12 cellular contexts compared by ENCODE assay signal in the genomic region with DNA sequence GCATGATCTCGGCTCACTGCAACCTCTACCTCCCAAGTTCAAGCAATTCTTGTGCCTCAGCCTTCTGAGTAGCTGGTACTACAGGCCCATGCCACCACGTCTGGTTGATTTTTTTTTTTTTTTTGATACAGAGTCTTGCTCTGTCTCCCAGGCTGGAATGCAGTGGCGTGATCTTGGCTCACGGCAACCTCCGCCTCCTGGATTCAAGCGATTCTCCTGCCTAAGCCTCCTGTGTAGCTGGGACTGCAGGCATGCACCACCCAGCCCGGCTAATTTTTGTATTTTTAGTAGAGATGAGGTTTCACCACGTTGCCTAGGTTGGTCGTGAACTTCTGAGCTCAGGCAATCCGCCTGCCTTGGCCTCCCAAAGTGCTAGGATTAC. TPM values are rescaled to one million over a fixed set of nuclear protein-coding genes. Genes with fewer than 3 reads are reported as not detected.
DNase-seq lines count a peak whose midpoint lies in the region; ATAC-seq, FAIRE-seq and TF ChIP-seq lines count a peak whose summit lies in the region.
"Not testable (repeated sequence)": the region's sequence is repeated elsewhere in the genome, so short reads cannot be mapped to it uniquely, and the experiment has no call there.
"Had no signal": no experiment of that assay in that cellular context is flagged by ENCODE, and none has a peak within 500 bp of the region (broad histone marks: within the 10 kb centered on the region; RNA-seq: fewer than 3 reads in every experiment).

No MANE protein-coding gene starts in this region.

- H3K4me3 Mint-ChIP-seq in CD8-positive, alpha-beta memory T cell = peak overlapping the region in 4 of 7 donors; percentile 15 to 80 (median 51)
- H3K4me3 Mint-ChIP-seq in HFFc6 = not testable (repeated sequence)
- H3K4me3 Mint-ChIP-seq in nephron = peak overlapping the region in 2 of 3 experiments; percentile 15 to 56

- not testable (repeated sequence) for H3K9me3 Mint-ChIP-seq in CD8-positive, alpha-beta memory T cell; HFFc6; nephron

- H2AFZ ChIP-seq in keratinocyte (ENCODE audit: control insufficient read depth, low read length) = peak overlapping the region; percentile 58

- H3K27ac ChIP-seq in CD8-positive, alpha-beta memory T cell (ENCODE audit: low read depth, low read length) = not testable (repeated sequence)
- H3K27ac ChIP-seq in RWPE2 (ENCODE audit: poor library complexity, severe bottlenecking) (peak overlapping the region; percentile 69), esophagus (ENCODE audit: low read depth in 2 of 2, low read length in 1 of 2) (peak overlapping the region; percentile 87 to 98), keratinocyte (ENCODE audit: control insufficient read depth, insufficient read depth, low read length) (peak overlapping the region; percentile 85), thyroid gland (peak overlapping the region; percentile 86 to 98 (median 88))

- H3K4me1 Mint-ChIP-seq in CD8-positive, alpha-beta memory T cell = peaks cover 5 to 14% (median 6%) of the 10 kb centered on the region in 3 donors
- H3K4me1 Mint-ChIP-seq in HFFc6 (ENCODE audit: low read depth) = peaks cover 26% of the 10 kb centered on the region
- H3K4me1 Mint-ChIP-seq in nephron = not testable (repeated sequence)

- H3K36me3 Mint-ChIP-seq in CD8-positive, alpha-beta memory T cell; HFFc6 (ENCODE audit: low read depth); nephron (ENCODE audit: low read depth): not testable (repeated sequence)

- not testable (repeated sequence) for DNase-seq in CD8-positive, alpha-beta memory T cell; HFFc6; RWPE2 (ENCODE audit: low spot score); keratinocyte (ENCODE audit: low read depth, low spot score)
- peak; percentile 54 to 65 for DNase-seq in thyroid gland

- not testable (repeated sequence) for FAIRE-seq in keratinocyte (lab: Jason Lieb, UNC)

- not testable (repeated sequence) for H3K4me3 ChIP-seq in CD8-positive, alpha-beta memory T cell (ENCODE audit: low read length); RWPE2 (ENCODE audit: severe bottlenecking); esophagus (ENCODE audit: low read depth in 1 of 2, low read length in 2 of 2); keratinocyte (ENCODE audit: control insufficient read depth in 2 of 3, extremely low read depth in 1 of 3, insufficient read depth in 2 of 3, low read depth in 1 of 3, low read length in 3 of 3); thyroid gland (replicated peaks in 1 of 3)

- not testable (repeated sequence) for H3K9me3 ChIP-seq in CD8-positive, alpha-beta memory T cell (ENCODE audit: low read length); RWPE2 (ENCODE audit: severe bottlenecking); esophagus (ENCODE audit: control insufficient read depth in 2 of 2, insufficient read depth in 1 of 2, low read depth in 1 of 2, low read length in 1 of 2); keratinocyte (ENCODE audit: control insufficient read depth, low read depth, low read length); thyroid gland

- H3K9me1 ChIP-seq in keratinocyte (ENCODE audit: control insufficient read depth, extremely low read depth, insufficient read depth, low read length) = not testable (repeated sequence)

- H4K20me1 ChIP-seq in keratinocyte (ENCODE audit: control insufficient read depth, extremely low read depth, insufficient read depth, low read length) = not testable (repeated sequence)

- POLR2A ChIA-PET in CD8-positive, alpha-beta memory T cell (lab: Charles Lee) = not testable (repeated sequence)

- H3K27me3 ChIP-seq in CD8-positive, alpha-beta memory T cell (ENCODE audit: insufficient read depth, low read length, poor library complexity, severe bottlenecking); RWPE2 (ENCODE audit: insufficient read depth, poor library complexity, severe bottlenecking); esophagus (ENCODE audit: control insufficient read depth in 1 of 2, insufficient read depth in 2 of 2, low read length in 2 of 2); keratinocyte (ENCODE audit: control insufficient read depth, extremely low read depth, insufficient read depth, low read length); thyroid gland: not testable (repeated sequence)

- not testable (repeated sequence) for H3K79me2 ChIP-seq in keratinocyte (ENCODE audit: control insufficient read depth, insufficient read depth, low read length)

- CTCF ChIA-PET in CD8-positive, alpha-beta memory T cell (lab: Charles Lee) = interaction anchor here (1.2 kb wide), 1 partner anchor 30 kb away, joined by 5 read pairs; no protein-coding TSS in a partner anchor

- not testable (repeated sequence) for TF ChIP-seq CTCF in HFFc6 (IDR thresholded peaks at IDR 0.05); RWPE2 (IDR thresholded peaks at IDR 0.05; ENCODE audit: poor library complexity, severe bottlenecking); keratinocyte (optimal IDR thresholded peaks at IDR 0.05 in 1 of 3, IDR thresholded peaks at IDR 0.05 in 1 of 3, conservative IDR thresholded peaks at IDR 0.05 in 1 of 3; ENCODE audit: extremely low read depth in 1 of 3, insufficient read depth in 2 of 3, low read length in 3 of 3); nephron (IDR thresholded peaks at IDR 0.05; ENCODE audit: unreplicated experiment in 3 of 3); thyroid gland (IDR thresholded peaks at IDR 0.05)

- H3K4me1 ChIP-seq in CD8-positive, alpha-beta memory T cell (ENCODE audit: insufficient read depth, low read length); RWPE2 (ENCODE audit: insufficient read depth, poor library complexity, severe bottlenecking); esophagus (ENCODE audit: control insufficient read depth in 2 of 2, insufficient read depth in 2 of 2, low read length in 1 of 2): not testable (repeated sequence)
- H3K4me1 ChIP-seq in keratinocyte (ENCODE audit: control insufficient read depth, extremely low read depth, insufficient read depth, low read length) (peaks cover 36% of the 10 kb centered on the region), thyroid gland (peaks cover 32 to 41% of the 10 kb centered on the region in 2 donors)

- peak overlapping the region; percentile 50 for H3K9ac ChIP-seq in keratinocyte (ENCODE audit: control insufficient read depth, extremely low read depth, insufficient read depth, low read length)

- dilution Hi-C loops in keratinocyte (cut with MboI; ENCODE audit: extremely low pct_ligation_motif_present, low sequenced_read_pairs) = not testable (repeated sequence)

- TF ChIP-seq POLR2A in thyroid gland (IDR thresholded peaks at IDR 0.05) = not testable (repeated sequence)

- H3K27me3 Mint-ChIP-seq in CD8-positive, alpha-beta memory T cell; HFFc6 (ENCODE audit: insufficient read depth); nephron (ENCODE audit: low read depth): not testable (repeated sequence)

- intact Hi-C loops in thyroid gland (cut with DNase I) = not testable (repeated sequence)

- H3K27ac Mint-ChIP-seq in CD8-positive, alpha-beta memory T cell = peak overlapping the region in 1 of 8 donors; percentile 75
- peak overlapping the region; percentile 55; the same call in 1 of the 2 replicates for H3K27ac Mint-ChIP-seq in HFFc6
- peak overlapping the region in 2 of 3 experiments; percentile 54 to 55 for H3K27ac Mint-ChIP-seq in nephron

- H3K4me2 ChIP-seq in keratinocyte (ENCODE audit: control insufficient read depth, extremely low read depth, insufficient read depth, low read depth, low read length) = peak overlapping the region; percentile 94

- H3K36me3 ChIP-seq in CD8-positive, alpha-beta memory T cell (ENCODE audit: insufficient read depth, low read length); RWPE2 (ENCODE audit: low read depth); esophagus (ENCODE audit: control insufficient read depth in 2 of 2, insufficient read depth in 2 of 2, low read length in 1 of 2); keratinocyte (ENCODE audit: control insufficient read depth in 2 of 2, extremely low read depth in 1 of 2, insufficient read depth in 2 of 2, low read length in 2 of 2); thyroid gland: not testable (repeated sequence)

- 51 to 64% methylated on average over 10 of the region's 10 CpGs for whole genome bisulfite sequencing in esophagus, 2 donors
- 57% methylated on average over 10 of the region's 10 CpGs for WGBS in thyroid gland, 2 donors

- not testable (repeated sequence) for ATAC-seq in RWPE2 (ENCODE audit: low read depth)

RNA-seq across cellular contexts. Expression of gene NLRX1, which starts 1.5 kb away (rescaled TPM):
- 10 to 100 TPM; 16.1 to 16.7 TPM for total RNA-seq in CD8-positive, alpha-beta memory T cell
- 11.3 TPM for polyA plus RNA-seq in CD8-positive, alpha-beta memory T cell
- 10 to 100 TPM; 11.8 to 14.5 (median 12.9) TPM for total RNA-seq in HFFc6 (2021; fragmentation: NEBNext Ultra II Directional; extraction: Animal tissue kit (Norgen Biotek cat#: 25700))
- polyA plus RNA-seq in esophagus (10 to 100 TPM; 24.9 to 38.8 TPM), keratinocyte (8.1 to 11.3 TPM (median 9.0 TPM) in 3 replicates)
- 6.3 TPM for polyA plus RNA-seq in keratinocyte (2011; ENCODE audit: low read depth)
- 4.7 and 6.9 TPM in 2 replicates for polyA plus RNA-seq in keratinocyte (2011; cell fraction: cytosol; rRNA removed)
- 16.4 and 21.9 TPM in 2 replicates for polyA plus RNA-seq in keratinocyte (2011; cell fraction: nucleus; rRNA removed)
- polyA plus RNA-seq in keratinocyte (2012; ENCODE audit: low replicate concordance) = 11.3 and 16.6 TPM in 2 replicates
- 11.3 to 19.4 TPM (median 18.6 TPM) in 3 replicates for polyA minus RNA-seq in keratinocyte
- 15.3 TPM for polyA minus RNA-seq in keratinocyte (2011; cell fraction: cytosol; rRNA and poly(A)+ RNA removed)
- polyA minus RNA-seq in keratinocyte (2011; cell fraction: nucleus; rRNA and poly(A)+ RNA removed) = 22.2 and 22.7 TPM in 2 replicates
- total RNA-seq in thyroid gland = 10 to 100 TPM; 13.3 to 33.1 (median 19.5) TPM

RNA-seq across cellular contexts. Expression of gene NHERF4, which starts 18.2 kb away (rescaled TPM):
- under 1 TPM in 1 of 2 experiments, not detected in 1; 0.42 TPM for total RNA-seq in CD8-positive, alpha-beta memory T cell
- polyA plus RNA-seq in CD8-positive, alpha-beta memory T cell = not detected
- not detected for total RNA-seq in HFFc6 (2021; fragmentation: NEBNext Ultra II Directional; extraction: Animal tissue kit (Norgen Biotek cat#: 25700))
- polyA plus RNA-seq in esophagus (under 1 TPM; 0.05 to 0.41 TPM), keratinocyte (not detected in 3 replicates)
- 0.50 TPM for polyA plus RNA-seq in keratinocyte (2011; ENCODE audit: low read depth)
- not detected in 2 replicates for polyA plus RNA-seq in keratinocyte (2011; cell fraction: cytosol; rRNA removed)
- 0.04 TPM in 1 of 2 replicates, not detected in the other for polyA plus RNA-seq in keratinocyte (2011; cell fraction: nucleus; rRNA removed)
- polyA plus RNA-seq in keratinocyte (2012; ENCODE audit: low replicate concordance) = not detected in 2 replicates
- 0.38 TPM in 1 of 3 replicates, not detected in the others for polyA minus RNA-seq in keratinocyte
- not detected for polyA minus RNA-seq in keratinocyte (2011; cell fraction: cytosol; rRNA and poly(A)+ RNA removed)
- not detected in 2 replicates for polyA minus RNA-seq in keratinocyte (2011; cell fraction: nucleus; rRNA and poly(A)+ RNA removed)
- total RNA-seq in thyroid gland = not detected
- total RNA-seq: H4, HT1080, IMR-90 had no signal
- polyA plus RNA-seq: CD4-positive, alpha-beta memory T cell; IMR-90 had no signal

RNA-seq across cellular contexts. Expression of gene ABCG4, which starts 18.2 kb away (rescaled TPM):
- total RNA-seq in CD8-positive, alpha-beta memory T cell = under 1 TPM; 0.11 to 0.18 TPM
- polyA plus RNA-seq in CD8-positive, alpha-beta memory T cell = not detected
- under 1 TPM; 0.05 to 0.50 (median 0.18) TPM for total RNA-seq in HFFc6 (2021; fragmentation: NEBNext Ultra II Directional; extraction: Animal tissue kit (Norgen Biotek cat#: 25700))
- polyA plus RNA-seq in esophagus (under 1 TPM; 0.21 to 0.81 TPM), keratinocyte (0.14 to 0.27 TPM (median 0.21 TPM) in 3 replicates)
- polyA plus RNA-seq in keratinocyte (2011; ENCODE audit: low read depth) = 0.26 TPM
- polyA plus RNA-seq in keratinocyte (2011; cell fraction: cytosol; rRNA removed) = 0.09 and 0.19 TPM in 2 replicates
- polyA plus RNA-seq in keratinocyte (2011; cell fraction: nucleus; rRNA removed) = 1.3 and 1.4 TPM in 2 replicates
- 0.31 and 0.99 TPM in 2 replicates for polyA plus RNA-seq in keratinocyte (2012; ENCODE audit: low replicate concordance)
- polyA minus RNA-seq in keratinocyte = 0.43 to 1.9 TPM (median 1.1 TPM) in 3 replicates
- not detected for polyA minus RNA-seq in keratinocyte (2011; cell fraction: cytosol; rRNA and poly(A)+ RNA removed)
- 0.78 and 0.84 TPM in 2 replicates for polyA minus RNA-seq in keratinocyte (2011; cell fraction: nucleus; rRNA and poly(A)+ RNA removed)
- total RNA-seq in thyroid gland = 1 to 10 TPM in 2 of 4 donors, under 1 TPM in 2; 0.13 to 1.6 (median 0.82) TPM
- total RNA-seq: HT1080 had no signal
- polyA plus RNA-seq: CD14-positive monocyte; CD4-positive, alpha-beta memory T cell had no signal

RNA-seq across cellular contexts. Expression of gene CBL, which starts 39.1 kb away (rescaled TPM):
- total RNA-seq in CD8-positive, alpha-beta memory T cell = 10 to 100 TPM; 25.9 to 26.1 TPM
- polyA plus RNA-seq in CD8-positive, alpha-beta memory T cell = 10.4 TPM
- total RNA-seq in HFFc6 (2021; fragmentation: NEBNext Ultra II Directional; extraction: Animal tissue kit (Norgen Biotek cat#: 25700)) = 10 to 100 TPM; 24.2 to 31.2 (median 26.1) TPM
- polyA plus RNA-seq in esophagus (1 to 10 TPM; 3.0 to 6.2 TPM), keratinocyte (7.9 to 15.2 TPM (median 14.1 TPM) in 3 replicates)
- polyA plus RNA-seq in keratinocyte (2011; ENCODE audit: low read depth) = 3.8 TPM
- polyA plus RNA-seq in keratinocyte (2011; cell fraction: cytosol; rRNA removed) = 10.1 and 14.7 TPM in 2 replicates
- polyA plus RNA-seq in keratinocyte (2011; cell fraction: nucleus; rRNA removed) = 29.0 and 31.3 TPM in 2 replicates
- 8.8 and 11.2 TPM in 2 replicates for polyA plus RNA-seq in keratinocyte (2012; ENCODE audit: low replicate concordance)
- polyA minus RNA-seq in keratinocyte = 12.5 to 34.7 TPM (median 23.3 TPM) in 3 replicates
- polyA minus RNA-seq in keratinocyte (2011; cell fraction: cytosol; rRNA and poly(A)+ RNA removed) = 10.9 TPM
- polyA minus RNA-seq in keratinocyte (2011; cell fraction: nucleus; rRNA and poly(A)+ RNA removed) = 21.2 and 37.2 TPM in 2 replicates
- 10 to 100 TPM in 3 of 4 donors, 1 to 10 TPM in 1; 9.4 to 14.5 (median 13.9) TPM for total RNA-seq in thyroid gland

RNA-seq across cellular contexts. Expression of gene HINFP, which starts 45.7 kb away (rescaled TPM):
- total RNA-seq in CD8-positive, alpha-beta memory T cell = 10 to 100 TPM; 26.8 to 29.1 TPM
- 14.6 TPM for polyA plus RNA-seq in CD8-positive, alpha-beta memory T cell
- total RNA-seq in HFFc6 (2021; fragmentation: NEBNext Ultra II Directional; extraction: Animal tissue kit (Norgen Biotek cat#: 25700)) = 10 to 100 TPM in 4 of 6 experiments, 1 to 10 TPM in 2; 9.9 to 13.4 (median 11.3) TPM
- polyA plus RNA-seq in esophagus (10 to 100 TPM in 1 of 2 donors, 1 to 10 TPM in 1; 9.1 to 16.0 TPM), keratinocyte (15.6 to 21.9 TPM (median 18.5 TPM) in 3 replicates)
- 28.1 TPM for polyA plus RNA-seq in keratinocyte (2011; ENCODE audit: low read depth)
- 11.0 and 11.4 TPM in 2 replicates for polyA plus RNA-seq in keratinocyte (2011; cell fraction: cytosol; rRNA removed)
- polyA plus RNA-seq in keratinocyte (2011; cell fraction: nucleus; rRNA removed) = 54.0 and 55.8 TPM in 2 replicates
- polyA plus RNA-seq in keratinocyte (2012; ENCODE audit: low replicate concordance) = 9.9 and 22.4 TPM in 2 replicates
- polyA minus RNA-seq in keratinocyte = 18.5 to 47.8 TPM (median 31.0 TPM) in 3 replicates
- 18.8 TPM for polyA minus RNA-seq in keratinocyte (2011; cell fraction: cytosol; rRNA and poly(A)+ RNA removed)
- polyA minus RNA-seq in keratinocyte (2011; cell fraction: nucleus; rRNA and poly(A)+ RNA removed) = 13.1 and 29.6 TPM in 2 replicates
- total RNA-seq in thyroid gland = 10 to 100 TPM; 24.0 to 37.7 (median 33.2) TPM
